Comparison of ENCODE assay signal across 19 cellular contexts in genomic region chr7:135772639-135773019, GRCh38. TPM values are rescaled to one million over a fixed set of nuclear protein-coding genes. Genes with fewer than 3 reads are reported as not detected.
DNase-seq lines count a peak whose midpoint lies in the region; ATAC-seq and TF ChIP-seq lines count a peak whose summit lies in the region.
"Had no signal": no experiment of that assay in that cellular context is flagged by ENCODE, and none has a peak within 500 bp of the region (broad histone marks: within the 10 kb centered on the region; RNA-seq: fewer than 3 reads in every experiment).

No MANE protein-coding gene starts in this region.

- no peak overlapping the region for H3K4me3 Mint-ChIP-seq in osteocyte (ENCODE audit: unreplicated experiment)

- H3K4me2 ChIP-seq in IMR-90 (ENCODE audit: low read depth, low read length) = no peak overlapping the region
- H3K4me2 ChIP-seq: KMS-11 had no signal

- dilution Hi-C loops in IMR-90 (cut with HindIII; ENCODE audit: low sequenced_read_pairs, unreplicated experiment) = no loop called here

- intact Hi-C loops in IMR-90 (cut with micrococcal nuclease) = no loop called here

- 0 out of 4 replicates have a peak, but pooled peaks cover 0 to 3% of the 10 kb centered on the region in 2 experiments for H3K79me1 ChIP-seq in IMR-90 (ENCODE audit: low read depth in 1 of 2, low read length in 2 of 2)

- no TSS peak for BruUV-seq in IMR-90 (replicated peaks; lab: Mats Ljungman, UMichigan)

- H3K27ac ChIP-seq in C4-2B (peak overlapping the region; percentile 79), IMR-90 (ENCODE audit: insufficient read depth, low read length) (peak overlapping the region; percentile 10; the same call in 1 of the 2 replicates), mesodermal cell (ENCODE audit: low read depth, low read length, severe bottlenecking) (peak overlapping the region; percentile 2)
- H3K27ac ChIP-seq: colonic mucosa, KMS-11 had no signal

- WGBS in IMR-90 (ENCODE audit: extremely low coverage in 2 of 2, insufficient read length in 1 of 2), 2 experiments = 17% methylated on average over 1 of the region's 6 CpGs; no CpG with 5 or more reads in 1 of the 2 experiments
- WGBS in mesodermal cell (ENCODE audit: insufficient coverage in 2 of 2), 2 experiments = 78 to 100% methylated on average over 2 of the region's 6 CpGs

- in situ Hi-C loops in IMR-90 (cut with MboI; ENCODE audit: low sequenced_read_pairs) = no loop called here

- peak overlapping the region; percentile 59; the same call in 2 of the 3 replicates for H2BK15ac ChIP-seq in IMR-90 (ENCODE audit: low read depth, low read length)

- no peaks in the 10 kb centered on the region for H4K20me1 ChIP-seq in IMR-90 (ENCODE audit: insufficient read depth, low read length)

- no peak for TF ChIP-seq POLR2A in IMR-90 (IDR thresholded peaks at IDR 0.05; ENCODE audit: low read depth, low read length)

- peak overlapping the region; percentile 81 for H3K4ac ChIP-seq in IMR-90 (ENCODE audit: low read depth, low read length)

- H4K5ac ChIP-seq in IMR-90 (ENCODE audit: low read depth, low read length) = peak overlapping the region; percentile 90

- H3K27me3 Mint-ChIP-seq in osteocyte (ENCODE audit: unreplicated experiment) = no peaks in the 10 kb centered on the region

- H3K9ac ChIP-seq in IMR-90 (ENCODE audit: low read depth, low read length) = no peak overlapping the region
- H3K9ac ChIP-seq: KMS-11 had no signal

- H3K14ac ChIP-seq in IMR-90 (replicated peaks; ENCODE audit: low read depth, low read length) = peak overlapping the region; percentile 79

- peaks cover 18% of the 10 kb centered on the region for H3K9me1 ChIP-seq in IMR-90 (ENCODE audit: insufficient read depth, low read length)

- H3K27me3 ChIP-seq in IMR-90 (ENCODE audit: control insufficient read depth, insufficient read depth, low read length) = no peaks in the 10 kb centered on the region
- H3K27me3 ChIP-seq: colonic mucosa had no signal

- no peak for TF ChIP-seq RAD21 in IMR-90 (IDR thresholded peaks at IDR 0.05; ENCODE audit: low read length)

- no peak for TF ChIP-seq CTCF in C4-2B (conservative IDR thresholded peaks at IDR 0.05)
- no peak for TF ChIP-seq CTCF in IMR-90 (conservative IDR thresholded peaks at IDR 0.05; ENCODE audit: low read depth, low read length)
- no peak for TF ChIP-seq CTCF in choroid plexus epithelial cell (conservative IDR thresholded peaks at IDR 0.05; ENCODE audit: low read depth, low read length)
- TF ChIP-seq CTCF in osteocyte (IDR thresholded peaks at IDR 0.05) = no peak

- H3K4me1 Mint-ChIP-seq in osteocyte (ENCODE audit: unreplicated experiment) = peaks cover 18% of the 10 kb centered on the region

- ATAC-seq in IMR-90 (ENCODE audit: low read depth) (no peak), GM21717 (IDR thresholded peaks at IDR 0.05; ENCODE audit: unreplicated experiment) (no peak)

- H3K56ac ChIP-seq in IMR-90 (ENCODE audit: extremely low read depth, insufficient read depth, low read length) = no peak overlapping the region

- peak overlapping the region; percentile 50; the same call in 1 of the 2 replicates for H2AK5ac ChIP-seq in IMR-90 (ENCODE audit: low read depth, low read length)

- H2BK20ac ChIP-seq in IMR-90 (ENCODE audit: low read depth, low read length) = peak overlapping the region; percentile 88

- peak overlapping the region; percentile 89 for H2BK120ac ChIP-seq in IMR-90 (ENCODE audit: low read depth, low read length)

- POLR2A ChIA-PET in IMR-90 (lab: Charles Lee; ENCODE audit: unreplicated experiment) = no interaction called here

- CTCF ChIA-PET in IMR-90 (lab: Yijun Ruan, JAX) = interaction anchor here (0.9 kb wide), 1 partner anchor 23 kb away, joined by 3 read pairs; no protein-coding TSS in a partner anchor

- H3K4me3 ChIP-seq in IMR-90 (ENCODE audit: insufficient read depth, low read depth, low read length) = no peak overlapping the region
- no peak overlapping the region for H3K4me3 ChIP-seq in choroid plexus epithelial cell (ENCODE audit: low read depth, low read length)
- H3K4me3 ChIP-seq in mesodermal cell (ENCODE audit: extremely low read depth, insufficient read depth, low read length, poor library complexity, severe bottlenecking) = no peak overlapping the region
- H3K4me3 ChIP-seq: colonic mucosa, skin epidermis had no signal

- peak overlapping the region; percentile 60 for H4K91ac ChIP-seq in IMR-90 (ENCODE audit: insufficient read depth, low read depth, low read length)

- H2AFZ ChIP-seq in IMR-90 (replicated peaks; ENCODE audit: low read length, poor library complexity) = peak overlapping the region; percentile 73

- peak overlapping the region; percentile 70; the same call in 1 of the 2 replicates for H3K23ac ChIP-seq in IMR-90 (ENCODE audit: low read depth, low read length)

- no peak for DNase-seq in IMR-90
- peak; percentile 21 for DNase-seq in choroid plexus epithelial cell (ENCODE audit: low read depth)
- no peak for DNase-seq in osteocyte (ENCODE audit: extremely low spot score, unreplicated experiment)
- DNase-seq in NCI-H446 treated with DMSO at 0.1 percent for 48 hours (lab: John Stamatoyannopoulos, UW) = no peak
- DNase-seq in cerebellum (ENCODE audit: low spot score) = no peak
- DNase-seq: activated CD4-positive, alpha-beta T cell treated with anti-CD3 and anti-CD28 coated beads, Interleukin-2, amount 50 U/mL, for 1 hour; activated naive CD4-positive, alpha-beta T cell treated with Interleukin-2 at 50 U/mL for 16 hours; activated T-cell treated with anti-CD3 and anti-CD28 coated beads for 4 hours; kidney glomerular epithelial cell; NCI-H1048; RPMI8226; stimulated activated CD4-positive, alpha-beta T cell treated with anti-CD3 and anti-CD28 coated beads, Interleukin-4, amount 100 ng/mL, for 1 hour had no signal

- no peak overlapping the region for H3K27ac Mint-ChIP-seq in osteocyte (ENCODE audit: unreplicated experiment)

- peak overlapping the region; percentile 67 for H2BK5ac ChIP-seq in IMR-90 (ENCODE audit: low read depth, low read length, poor library complexity, severe bottlenecking)

- H3K4me1 ChIP-seq in IMR-90 (ENCODE audit: control insufficient read depth, insufficient read depth, low read length) (peaks cover 16% of the 10 kb centered on the region), mesodermal cell (ENCODE audit: control insufficient read depth, insufficient read depth, low read length, poor library complexity, severe bottlenecking) (peaks cover 31% of the 10 kb centered on the region)

- peak overlapping the region; percentile 88 for H3K18ac ChIP-seq in IMR-90 (ENCODE audit: low read depth, low read length)

- H2AK9ac ChIP-seq in IMR-90 (replicated peaks; ENCODE audit: low read depth, low read length, poor library complexity) = peak overlapping the region; percentile 79

- peaks cover 3% of the 10 kb centered on the region for H3K36me3 Mint-ChIP-seq in osteocyte (ENCODE audit: unreplicated experiment)

- no peaks in the 10 kb centered on the region for H3K9me3 ChIP-seq in IMR-90 (ENCODE audit: control insufficient read depth, insufficient read depth, low read length)
- H3K9me3 ChIP-seq in mesodermal cell (ENCODE audit: control insufficient read depth, low read length) = peaks cover 3% of the 10 kb centered on the region
- H3K9me3 ChIP-seq: colonic mucosa had no signal

- H3K36me3 ChIP-seq in IMR-90 (ENCODE audit: control insufficient read depth, insufficient read depth, low read length) = no peaks in the 10 kb centered on the region
- no peaks in the 10 kb centered on the region for H3K36me3 ChIP-seq in mesodermal cell (ENCODE audit: control insufficient read depth, insufficient read depth, low read length)
- H3K36me3 ChIP-seq: colonic mucosa had no signal

- peaks cover 6% of the 10 kb centered on the region for H3K9me3 Mint-ChIP-seq in osteocyte (ENCODE audit: unreplicated experiment)

- H4K8ac ChIP-seq in IMR-90 (ENCODE audit: low read depth in 2 of 2, low read length in 2 of 2) = peak overlapping the region; percentile 27 to 72; a peak in 3 of 4 replicates

TF ChIP-seq in IMR-90, 13 proteins besides CTCF, POLR2A, EP300 and RAD21:
- no peak for TF ChIP-seq CHD1 (IDR thresholded peaks at IDR 0.05; ENCODE audit: low read depth, low read length)
- TF ChIP-seq SMC3 (IDR thresholded peaks at IDR 0.05; ENCODE audit: low read depth, low read length) = no peak
- no peak for TF ChIP-seq FOS (IDR thresholded peaks at IDR 0.05; ENCODE audit: low read depth, low read length)
- no peak for TF ChIP-seq RCOR1 (IDR thresholded peaks at IDR 0.05; ENCODE audit: insufficient replicate concordance, low read length)
- no peak for TF ChIP-seq MXI1 (IDR thresholded peaks at IDR 0.05; ENCODE audit: borderline replicate concordance, low read depth, low read length)
- TF ChIP-seq RFX5 (IDR thresholded peaks at IDR 0.05; ENCODE audit: low read depth, low read length) = no peak

RNA-seq across cellular contexts. Expression of gene FAM180A, which starts 24.0 kb away (rescaled TPM):
- total RNA-seq in IMR-90 (2012; rRNA removed) (1.3 and 1.4 TPM in 2 replicates), osteocyte (0.24 and 0.34 TPM in 2 replicates), cerebellum (not detected)
- 2.0 and 2.2 TPM in 2 replicates for polyA plus RNA-seq in IMR-90 (2012; rRNA removed)
- polyA plus RNA-seq in IMR-90 (2012; cell fraction: cytosol; rRNA removed) = 0.35 and 1.9 TPM in 2 replicates
- polyA plus RNA-seq in IMR-90 (2012; cell fraction: nucleus; rRNA removed; ENCODE audit: low replicate concordance) = 0.73 and 1.5 TPM in 2 replicates
- polyA plus RNA-seq in mesodermal cell (2013, experiment 1 of 2) = not detected
- not detected for polyA plus RNA-seq in mesodermal cell (2013, experiment 2 of 2)

RNA-seq across cellular contexts. Expression of gene SLC13A4, which starts 44.6 kb away (rescaled TPM):
- total RNA-seq in IMR-90 (2012; rRNA removed) (0.56 TPM in 1 of 2 replicates, not detected in the other), osteocyte (0.81 and 0.84 TPM in 2 replicates), cerebellum (2.4 TPM)
- polyA plus RNA-seq in IMR-90 (2012; rRNA removed) = 0.10 TPM in 1 of 2 replicates, not detected in the other
- 0.12 and 0.23 TPM in 2 replicates for polyA plus RNA-seq in IMR-90 (2012; cell fraction: cytosol; rRNA removed)
- polyA plus RNA-seq in IMR-90 (2012; cell fraction: nucleus; rRNA removed; ENCODE audit: low replicate concordance) = 0.16 and 0.32 TPM in 2 replicates
- polyA plus RNA-seq in mesodermal cell (2013, experiment 1 of 2) = 1.6 TPM
- polyA plus RNA-seq in mesodermal cell (2013, experiment 2 of 2) = 1.5 TPM
- total RNA-seq: colonic mucosa, mucosa of gallbladder had no signal

Comparison
In these comparisons a context has a peak if more than half of its experiments do, and no peak if none do; other contexts are left out.
1. H3K27ac ChIP-seq: peak in every context shown above with its lines; median percentile 79 in C4-2B; 10 in IMR-90; 2 in mesodermal cell.